ENCODE assay signal across 26 cellular contexts in genomic region chrX:139304471-139304870, GRCh38.
"Had no signal": no experiment of that assay in that cellular context is flagged by ENCODE, and none has a peak within 500 bp of the region (broad histone marks: within the 10 kb centered on the region; RNA-seq: fewer than 3 reads in every experiment).

No MANE protein-coding gene starts in this region.

- H3K4me1 Mint-ChIP-seq: activated CD4-positive, alpha-beta T cell treated with anti-CD3 and anti-CD28 coated beads, Interleukin-2, amount 10 ng/mL, durations not matched to agents 24 days and 14 days; activated naive CD4-positive, alpha-beta T cell treated with anti-CD3 and anti-CD28 coated beads, Interleukin-2, amount 10 ng/mL, durations not matched to agents 7 days and 5 days; activated naive CD8-positive, alpha-beta T cell treated with anti-CD3 and anti-CD28 coated beads, Interleukin-2, amount 10 ng/mL, durations not matched to agents 7 days and 5 days; naive B cell had no signal

- H3K4me3 ChIP-seq: ascending aorta, esophagus muscularis mucosa, heart right ventricle, pancreas, prostate gland, right atrium auricular region, tibial nerve had no signal

- H3K27ac Mint-ChIP-seq: activated CD4-positive, alpha-beta memory T cell treated with anti-CD3 and anti-CD28 coated beads for 36 hours; activated CD4-positive, alpha-beta T cell treated with anti-CD3 and anti-CD28 coated beads, Interleukin-2, amount 10 ng/mL, durations not matched to agents 24 days and 14 days; activated naive CD4-positive, alpha-beta T cell treated with anti-CD3 and anti-CD28 coated beads, Interleukin-2, amount 10 ng/mL, durations not matched to agents 7 days and 5 days; activated naive CD8-positive, alpha-beta T cell treated with anti-CD3 and anti-CD28 coated beads, Interleukin-2, amount 10 ng/mL, durations not matched to agents 7 days and 5 days; naive B cell had no signal

- DNase-seq: activated CD4-positive, alpha-beta memory T cell treated with anti-CD3 and anti-CD28 coated beads for 36 hours; activated CD4-positive, alpha-beta T cell treated with anti-CD3 and anti-CD28 coated beads, Interleukin-2, amount 10 ng/mL, durations not matched to agents 24 days and 14 days; activated CD4-positive, CD25-positive, alpha-beta regulatory T cell treated with anti-CD3 and anti-CD28 coated beads, Interleukin-2, amount 50 U/mL, for 72 hours; activated CD8-positive, alpha-beta memory T cell treated with anti-CD3 and anti-CD28 coated beads, Interleukin-2, amount 50 U/mL, for 4 hours; activated gamma-delta T cell; activated naive CD4-positive, alpha-beta T cell treated with anti-CD3 and anti-CD28 coated beads, Interleukin-2, amount 10 ng/mL, durations not matched to agents 7 days and 5 days; activated naive CD8-positive, alpha-beta T cell treated with anti-CD3 and anti-CD28 coated beads, Interleukin-2, amount 10 ng/mL, durations not matched to agents 7 days and 5 days; activated T-cell treated with anti-CD3 and anti-CD28 coated beads, Interleukin-2, amount 50 U/mL, for 1 hour; dermis blood vessel endothelial cell; effector CD4-positive, alpha-beta T cell; foreskin keratinocyte; heart right ventricle; left cardiac atrium; left ventricle myocardium superior; naive B cell; nucleus accumbens; pancreas; stimulated activated CD4-positive, alpha-beta T cell treated with anti-CD3 and anti-CD28 coated beads, Interleukin-15, amount 100 ng/mL, for 24 hours; stimulated activated CD4-positive, alpha-beta T cell treated with anti-CD3 and anti-CD28 coated beads, Interleukin-2, amount 100 ng/mL, for 24 hours; stimulated activated naive CD4-positive, alpha-beta T cell; T-helper 2 cell had no signal

- H3K4me3 Mint-ChIP-seq: activated CD4-positive, alpha-beta memory T cell treated with anti-CD3 and anti-CD28 coated beads for 36 hours; activated CD4-positive, alpha-beta T cell treated with anti-CD3 and anti-CD28 coated beads, Interleukin-2, amount 10 ng/mL, durations not matched to agents 24 days and 14 days; activated naive CD4-positive, alpha-beta T cell treated with anti-CD3 and anti-CD28 coated beads, Interleukin-2, amount 10 ng/mL, durations not matched to agents 7 days and 5 days; activated naive CD8-positive, alpha-beta T cell treated with anti-CD3 and anti-CD28 coated beads, Interleukin-2, amount 10 ng/mL, durations not matched to agents 7 days and 5 days had no signal

- H3K36me3 Mint-ChIP-seq: activated naive CD4-positive, alpha-beta T cell treated with anti-CD3 and anti-CD28 coated beads, Interleukin-2, amount 10 ng/mL, durations not matched to agents 7 days and 5 days; activated naive CD8-positive, alpha-beta T cell treated with anti-CD3 and anti-CD28 coated beads, Interleukin-2, amount 10 ng/mL, durations not matched to agents 7 days and 5 days had no signal

- H3K27me3 Mint-ChIP-seq: activated CD4-positive, alpha-beta memory T cell treated with anti-CD3 and anti-CD28 coated beads for 36 hours; activated CD4-positive, alpha-beta T cell treated with anti-CD3 and anti-CD28 coated beads, Interleukin-2, amount 10 ng/mL, durations not matched to agents 24 days and 14 days; activated naive CD4-positive, alpha-beta T cell treated with anti-CD3 and anti-CD28 coated beads, Interleukin-2, amount 10 ng/mL, durations not matched to agents 7 days and 5 days; activated naive CD8-positive, alpha-beta T cell treated with anti-CD3 and anti-CD28 coated beads, Interleukin-2, amount 10 ng/mL, durations not matched to agents 7 days and 5 days; naive B cell had no signal

- H3K9me3 Mint-ChIP-seq: activated naive CD8-positive, alpha-beta T cell treated with anti-CD3 and anti-CD28 coated beads, Interleukin-2, amount 10 ng/mL, durations not matched to agents 7 days and 5 days had no signal
